In the genomic region with DNA sequence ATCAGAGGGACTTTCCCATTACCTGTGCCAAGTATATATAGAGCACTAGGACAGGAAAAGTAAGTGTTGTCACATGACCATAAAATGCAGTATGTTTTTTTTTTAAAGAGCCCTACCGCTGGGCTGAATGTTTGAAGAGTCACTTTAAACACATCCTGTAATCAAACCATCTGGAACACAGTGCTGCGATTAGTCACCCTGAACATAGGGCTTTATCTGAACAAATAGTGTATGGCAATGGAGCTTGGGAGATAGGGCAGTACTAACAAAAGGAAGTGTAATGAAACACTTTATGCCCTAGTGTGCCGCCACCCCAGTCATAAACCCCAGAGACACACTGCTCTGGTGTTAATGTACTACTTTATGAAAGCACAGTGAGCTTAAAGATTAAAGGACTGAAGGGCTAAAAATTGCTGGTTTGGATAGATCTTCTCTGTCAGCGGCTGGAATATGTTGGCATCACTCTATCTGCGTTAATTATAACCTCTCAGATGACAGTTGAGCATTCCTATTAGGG, we compare ENCODE assay signal across 8 cellular contexts.
DNase-seq lines count a peak whose midpoint lies in the region; ATAC-seq and TF ChIP-seq lines count a peak whose summit lies in the region.

No MANE protein-coding gene starts in this region.

- H3K4me3 ChIP-seq in endodermal cell (ENCODE audit: low read length) = peak overlapping the region; percentile 28

- H3K4me1 ChIP-seq in endodermal cell (ENCODE audit: control insufficient read depth, insufficient read depth, low read length) = peaks cover 46% of the 10 kb centered on the region

- H3K4me3 Mint-ChIP-seq in endodermal cell = no peak overlapping the region

- no peaks in the 10 kb centered on the region for H3K9me3 ChIP-seq in endodermal cell (ENCODE audit: control insufficient read depth, low read length)

- H3K36me3 Mint-ChIP-seq in endodermal cell (ENCODE audit: low read depth) = peaks cover 8% of the 10 kb centered on the region

- 75 to 80% methylated on average over 3 to 5 of the region's 5 CpGs for WGBS in endodermal cell (ENCODE audit: insufficient coverage in 1 of 2, insufficient read length in 1 of 2), 2 experiments

- H3K27me3 ChIP-seq in endodermal cell (ENCODE audit: control insufficient read depth, insufficient read depth, low read length, poor library complexity, severe bottlenecking) = no peaks in the 10 kb centered on the region

- TF ChIP-seq CTCF in endodermal cell (conservative IDR thresholded peaks at IDR 0.05) = no peak

- H3K36me3 ChIP-seq in endodermal cell (ENCODE audit: control insufficient read depth, insufficient read depth, low read length) = peaks cover 17% of the 10 kb centered on the region

- no peaks in the 10 kb centered on the region for H3K9me3 Mint-ChIP-seq in endodermal cell

- peaks cover 51% of the 10 kb centered on the region for H3K4me1 Mint-ChIP-seq in endodermal cell

- peak overlapping the region; percentile 65 for H3K27ac ChIP-seq in endodermal cell (ENCODE audit: low read depth, low read length)

- peak; percentile 36 for DNase-seq in AG20443 (ENCODE audit: low spot score)
- DNase-seq in NCI-H526 treated with DMSO at 0.1 percent for 48 hours (lab: John Stamatoyannopoulos, UW) = peak; percentile 57
- no peak for DNase-seq in endodermal cell
- DNase-seq in non-pigmented ciliary epithelial cell (ENCODE audit: low read depth) = peak; percentile 86
- DNase-seq in inferior parietal cortex (ENCODE audit: extremely low spot score) = no peak

- H3K27me3 Mint-ChIP-seq in endodermal cell (ENCODE audit: insufficient read depth) = no peaks in the 10 kb centered on the region

- no peak overlapping the region for H3K27ac Mint-ChIP-seq in endodermal cell

- H3K9ac ChIP-seq in endodermal cell (ENCODE audit: extremely low read depth, low read length, poor library complexity, severe bottlenecking) = no peak overlapping the region

- peak; percentile 32 for ATAC-seq in HG03469 (IDR thresholded peaks at IDR 0.05; ENCODE audit: unreplicated experiment)
- ATAC-seq in GM21423 (IDR thresholded peaks at IDR 0.05; ENCODE audit: unreplicated experiment) = no peak
- no peak for ATAC-seq in HG02678 (IDR thresholded peaks at IDR 0.05; ENCODE audit: unreplicated experiment)

Comparison
In these comparisons a context has a peak if more than half of its experiments do, and no peak if none do; other contexts are left out.
1. DNase-seq: peak in AG20443 (single experiment), NCI-H526 treated with DMSO at 0.1 percent for 48 hours (single experiment) and non-pigmented ciliary epithelial cell (single experiment); none in endodermal cell (single experiment) and inferior parietal cortex (single experiment).